ENCODE assay signal across 20 cellular contexts in the genomic region with DNA sequence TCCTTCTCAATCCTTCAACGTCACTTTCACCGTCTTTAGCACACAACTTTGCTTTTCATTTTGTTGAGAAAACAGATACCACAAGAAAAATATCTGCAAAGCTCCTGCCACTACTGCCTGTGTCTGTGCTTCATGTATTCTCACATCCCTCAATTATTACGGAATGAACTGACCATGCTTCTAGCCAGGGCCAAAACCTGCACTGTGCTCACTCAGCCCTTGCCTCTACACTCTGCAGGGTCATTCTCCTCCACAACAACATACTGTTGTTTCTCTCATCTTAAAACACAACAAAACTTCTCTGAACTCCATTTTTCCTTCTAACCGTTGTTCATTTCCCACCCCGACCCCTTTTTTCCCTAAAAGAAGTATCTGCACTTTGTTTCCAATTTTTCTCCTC. TPM values are rescaled to one million over a fixed set of nuclear protein-coding genes. Genes with fewer than 3 reads are reported as not detected.
DNase-seq lines count a peak whose midpoint lies in the region; ATAC-seq, FAIRE-seq and TF ChIP-seq lines count a peak whose summit lies in the region.
"Had no signal": no experiment of that assay in that cellular context is flagged by ENCODE, and none has a peak within 500 bp of the region (broad histone marks: within the 10 kb centered on the region; RNA-seq: fewer than 3 reads in every experiment).

No MANE protein-coding gene starts in this region.

- no peak for TF ChIP-seq CTCF in astrocyte (IDR thresholded peaks at IDR 0.05; ENCODE audit: insufficient read depth, low read depth, low read length)

- no peaks in the 10 kb centered on the region for H3K36me3 ChIP-seq in astrocyte (ENCODE audit: insufficient read depth, low read length)

- peak; percentile 88 for FAIRE-seq in H54 (lab: Jason Lieb, UNC)
- FAIRE-seq in astrocyte (lab: Jason Lieb, UNC), result no peak

- no peak for DNase-seq in H54 (ENCODE audit: insufficient read length, low spot score)
- no peak for DNase-seq in astrocyte (ENCODE audit: low read depth)
- DNase-seq in iris pigment epithelial cell (ENCODE audit: low read depth), result peak; percentile 19
- DNase-seq in sciatic nerve (ENCODE audit: low spot score), result no peak
- DNase-seq in NCI-H774 (lab: John Stamatoyannopoulos, UW), result no peak
- no peak for DNase-seq in HuH-7 (ENCODE audit: low spot score)
- no peak for DNase-seq in Ammon's horn (ENCODE audit: low spot score)
- DNase-seq: activated CD4-positive, alpha-beta T cell treated with anti-CD3 and anti-CD28 coated beads, Interleukin-2, amount 50 U/mL, for 1 hour; activated gamma-delta T cell treated with Interleukin-2 at 50 U/mL for 16 hours; amygdala; COR-L47; KG1; naive B cell; NCI-H1048; NCI-H2029 treated with DMSO at 0.1 percent for 48 hours; NCI-H510A; stimulated activated naive CD4-positive, alpha-beta T cell treated with Interleukin-2 at 50 U/mL for 16 hours; T-cell had no signal

- H3K27ac Mint-ChIP-seq in astrocyte (ENCODE audit: unreplicated experiment), result no peak overlapping the region
- H3K27ac Mint-ChIP-seq: naive B cell, T-cell had no signal

- peak overlapping the region; percentile 8 for H3K9ac ChIP-seq in astrocyte (ENCODE audit: low read length)

- peak; percentile 64 for ATAC-seq in sciatic nerve
- no peak for ATAC-seq in HG03025 (IDR thresholded peaks at IDR 0.05; ENCODE audit: low FRiP score, unreplicated experiment)
- ATAC-seq: T-cell had no signal

- H3K9me3 ChIP-seq in astrocyte (ENCODE audit: insufficient read depth, low read depth, low read length), result no peaks in the 10 kb centered on the region
- H3K9me3 ChIP-seq: HAP-1 had no signal

- H3K27me3 ChIP-seq in astrocyte (ENCODE audit: insufficient read depth, low read length), result no peaks in the 10 kb centered on the region

- H3K4me3 Mint-ChIP-seq in astrocyte (ENCODE audit: unreplicated experiment), result no peak overlapping the region
- H3K4me3 Mint-ChIP-seq: naive B cell, T-cell had no signal

- no peak for TF ChIP-seq POLR2A in H54 (IDR thresholded peaks at IDR 0.05; ENCODE audit: low read depth, low read length)

- H3K27me3 Mint-ChIP-seq in astrocyte (ENCODE audit: low read depth, unreplicated experiment), result no peaks in the 10 kb centered on the region
- H3K27me3 Mint-ChIP-seq: T-cell had no signal

- H4K20me1 ChIP-seq in astrocyte (ENCODE audit: insufficient read depth, low read length), result peaks cover 69% of the 10 kb centered on the region

- H3K36me3 Mint-ChIP-seq in astrocyte (ENCODE audit: low read depth, unreplicated experiment), result peaks cover 4% of the 10 kb centered on the region

- H3K79me2 ChIP-seq in astrocyte (ENCODE audit: insufficient read depth, low read length), result peaks cover 92% of the 10 kb centered on the region

- intact Hi-C loops in sciatic nerve (cut with DNase I), result no loop called here

- H3K4me3 ChIP-seq in astrocyte (ENCODE audit: insufficient read depth, low read depth, low read length), result no peak overlapping the region
- H3K4me3 ChIP-seq: HAP-1 had no signal

- H3K27ac ChIP-seq in astrocyte (ENCODE audit: low read depth, low read length), result no peak overlapping the region

- H3K4me1 Mint-ChIP-seq in astrocyte (ENCODE audit: low read depth, unreplicated experiment), result peaks cover 9% of the 10 kb centered on the region
- H3K4me1 Mint-ChIP-seq: naive B cell had no signal

- peak overlapping the region; percentile 58 for H3K4me2 ChIP-seq in astrocyte (ENCODE audit: low read length)

- no peaks in the 10 kb centered on the region for H3K9me3 Mint-ChIP-seq in astrocyte (ENCODE audit: unreplicated experiment)

- H2AFZ ChIP-seq in astrocyte (ENCODE audit: low read depth, low read length), result no peak overlapping the region

- peaks cover 10% of the 10 kb centered on the region for H3K4me1 ChIP-seq in astrocyte (ENCODE audit: insufficient read depth, low read length)

RNA-seq across cellular contexts. Expression of a gene that starts 29.5 kb away (rescaled TPM):
- total RNA-seq in astrocyte (52.2 and 52.7 TPM in 2 replicates), sciatic nerve (76.0 TPM)
